In the genomic region with DNA sequence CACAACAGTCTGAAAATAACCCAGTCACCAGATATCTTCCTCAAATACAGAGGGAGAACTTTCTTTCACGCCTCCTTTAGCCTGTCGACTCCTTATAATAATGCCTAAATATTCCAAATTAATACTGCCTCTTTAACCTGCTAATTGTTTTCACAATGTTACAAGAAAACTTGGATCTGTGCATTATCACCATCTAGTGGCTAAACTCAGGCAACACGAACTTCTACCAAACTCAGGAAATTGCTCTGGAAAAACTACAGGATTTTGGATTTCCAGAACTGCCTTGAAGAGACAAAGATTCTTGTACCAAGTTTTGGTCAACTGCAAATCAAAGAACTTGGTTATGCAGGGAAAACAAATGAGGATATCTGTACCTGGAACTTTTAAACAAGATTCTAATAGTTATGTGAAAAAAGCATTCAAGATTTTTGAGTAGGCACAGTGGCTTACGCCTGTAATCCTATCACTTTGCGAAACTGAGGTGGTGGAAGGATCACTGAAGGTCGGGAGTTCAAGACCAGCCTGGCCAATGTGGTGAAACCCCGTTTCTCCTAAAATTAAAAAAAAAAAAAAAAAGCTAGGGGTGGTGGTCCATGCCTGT, we compare ENCODE assay signal across 8 cellular contexts. TPM values are rescaled to one million over a fixed set of nuclear protein-coding genes. Genes with fewer than 3 reads are reported as not detected.
DNase-seq lines count a peak whose midpoint lies in the region; TF ChIP-seq lines count a peak whose summit lies in the region.

No MANE protein-coding gene starts in this region.

- peak; percentile 77 for TF ChIP-seq CTCF in AG09319 (IDR thresholded peaks at IDR 0.05; ENCODE audit: low read depth, low read length)
- peak; percentile 53 for TF ChIP-seq CTCF in GM13976 (IDR thresholded peaks at IDR 0.05; ENCODE audit: borderline replicate concordance, control extremely low read depth, extremely low read depth, insufficient read depth, missing control alignments)
- TF ChIP-seq CTCF in fibroblast of villous mesenchyme (IDR thresholded peaks at IDR 0.05; ENCODE audit: insufficient read depth, low read depth, low read length) = peak; percentile 74

- H3K9me3 ChIP-seq in SK-N-MC (ENCODE audit: low read depth, low read length) = no peaks in the 10 kb centered on the region

- no peak overlapping the region for H3K9ac ChIP-seq in SK-N-MC (ENCODE audit: insufficient read length)

- in situ Hi-C loops in GM13976 (cut with MboI; ENCODE audit: low sequenced_read_pairs, unreplicated experiment) = no loop called here

- H3K27ac ChIP-seq in SK-N-MC = peak overlapping the region; percentile 90; the same call in 1 of the 2 replicates

- H3K4me3 ChIP-seq in SK-N-MC (peak overlapping the region; percentile 75), fibroblast of villous mesenchyme (ENCODE audit: low read depth, low read length) (no peak overlapping the region)

- peaks cover 54% of the 10 kb centered on the region for H3K36me3 ChIP-seq in SK-N-MC (ENCODE audit: insufficient read depth, low read length)

- DNase-seq in AG09319 (ENCODE audit: extremely low read depth, low read depth) (no peak), GM13976 (ENCODE audit: low spot score) (no peak), SK-N-MC (ENCODE audit: low read depth, low spot score) (no peak), fibroblast of villous mesenchyme (ENCODE audit: low read depth) (peak; percentile 58), superior temporal gyrus (ENCODE audit: extremely low spot score) (peak; percentile 71), NCI-H446 treated with DMSO at 0.1 percent for 48 hours (lab: John Stamatoyannopoulos, UW) (no peak), GDM1 (lab: John Stamatoyannopoulos, UW) (no peak), globus pallidus (ENCODE audit: low spot score) (no peak)

RNA-seq across cellular contexts. Expression of gene CLN5, which starts 10.8 kb away (rescaled TPM):
- total RNA-seq in fibroblast of villous mesenchyme = 24.5 and 38.4 TPM in 2 replicates

RNA-seq across cellular contexts. Expression of gene FBXL3, which starts 24.3 kb away (rescaled TPM):
- 53.1 and 61.3 TPM in 2 replicates for total RNA-seq in fibroblast of villous mesenchyme

RNA-seq across cellular contexts. Expression of gene ACOD1, which starts 54.4 kb away (rescaled TPM):
- not detected in 2 replicates for total RNA-seq in fibroblast of villous mesenchyme

Comparison
In these comparisons a context has a peak if more than half of its experiments do, and no peak if none do; other contexts are left out.
1. DNase-seq: peak in fibroblast of villous mesenchyme (single experiment) and superior temporal gyrus (single experiment); none in AG09319 (single experiment), GM13976 (single experiment), SK-N-MC (single experiment), NCI-H446 treated with DMSO at 0.1 percent for 48 hours (single experiment), GDM1 (single experiment) and globus pallidus (single experiment).
2. Peak in every context shown above with its lines, with median percentiles within 50 percentile points of each other: CTCF ChIP-seq.